1 cellular context compared by ENCODE assay signal in genomic region chr22:31496735-31497146, GRCh38.
TF ChIP-seq lines count a peak whose summit lies in the region.

No MANE protein-coding gene starts in this region.

TF ChIP-seq in HepG2, 621 proteins besides CTCF, POLR2A, EP300 and RAD21 (continued from another document):
- TF ChIP-seq ZNF275 (CRISPR knock-in tag; IDR thresholded peaks at IDR 0.05; ENCODE audit: borderline replicate concordance) (0 out of 2 replicates have a peak, but pooled peaks have one; percentile 0), MXD1 (CRISPR knock-in tag; IDR thresholded peaks at IDR 0.05) (peak; percentile 75), ZNF564 (CRISPR knock-in tag; IDR thresholded peaks at IDR 0.05) (peak; percentile 3; the same call in 1 of the 2 replicates), ZNF572 (CRISPR knock-in tag; IDR thresholded peaks at IDR 0.05) (0 out of 2 replicates have a peak, but pooled peaks have one; percentile 5), GTF3A (CRISPR knock-in tag; conservative IDR thresholded peaks at IDR 0.05) (0 out of 2 replicates have a peak, but pooled peaks have one; percentile 0), ZFP37 (CRISPR knock-in tag; IDR thresholded peaks at IDR 0.05; ENCODE audit: borderline replicate concordance) (0 out of 2 replicates have a peak, but pooled peaks have one; percentile 11), MTA1 (CRISPR knock-in tag; IDR thresholded peaks at IDR 0.05; ENCODE audit: borderline replicate concordance) (0 out of 2 replicates have a peak, but pooled peaks have one; percentile 11), RBAK (CRISPR knock-in tag; IDR thresholded peaks at IDR 0.05) (no peak), PHF8 (CRISPR knock-in tag; IDR thresholded peaks at IDR 0.05) (peak; percentile 22), USF2 (IDR thresholded peaks at IDR 0.05; ENCODE audit: low read depth, low read length) (no peak), USF2 (CRISPR knock-in tag; IDR thresholded peaks at IDR 0.05; ENCODE audit: borderline replicate concordance) (no peak), SNAI1 (CRISPR knock-in tag; IDR thresholded peaks at IDR 0.05; ENCODE audit: borderline replicate concordance) (0 out of 2 replicates have a peak, but pooled peaks have one; percentile 13), PPARG (CRISPR knock-in tag; conservative IDR thresholded peaks at IDR 0.05) (0 out of 2 replicates have a peak, but pooled peaks have one; percentile 0), ZNF317 (CRISPR knock-in tag; IDR thresholded peaks at IDR 0.05) (peak; percentile 56; the same call in 1 of the 2 replicates), KMT2B (CRISPR knock-in tag; IDR thresholded peaks at IDR 0.05) (no peak), ZNF576 (CRISPR knock-in tag; IDR thresholded peaks at IDR 0.05) (0 out of 2 replicates have a peak, but pooled peaks have one; percentile 28), ZFP36L1 (CRISPR knock-in tag; IDR thresholded peaks at IDR 0.05) (0 out of 2 replicates have a peak, but pooled peaks have one; percentile 2), SALL1 (CRISPR knock-in tag; IDR thresholded peaks at IDR 0.05) (peak; percentile 5; the same call in 1 of the 2 replicates), GLI4 (CRISPR knock-in tag; IDR thresholded peaks at IDR 0.05; ENCODE audit: borderline replicate concordance) (0 out of 2 replicates have a peak, but pooled peaks have one; percentile 2), HBP1 (CRISPR knock-in tag; IDR thresholded peaks at IDR 0.05; ENCODE audit: low read depth) (no peak), ZNF710 (CRISPR knock-in tag; IDR thresholded peaks at IDR 0.05; ENCODE audit: borderline replicate concordance) (0 out of 2 replicates have a peak, but pooled peaks have one; percentile 14), HIVEP1 (CRISPR knock-in tag; IDR thresholded peaks at IDR 0.05) (peak; percentile 54; the same call in 1 of the 2 replicates), ZNF678 (CRISPR knock-in tag; IDR thresholded peaks at IDR 0.05) (0 out of 2 replicates have a peak, but pooled peaks have one; percentile 24), UBTF (CRISPR knock-in tag; IDR thresholded peaks at IDR 0.05) (peak; percentile 21; the same call in 1 of the 2 replicates), KDM2A (CRISPR knock-in tag; IDR thresholded peaks at IDR 0.05; ENCODE audit: borderline replicate concordance, low read depth) (peak; percentile 14), NR0B2 (CRISPR knock-in tag; IDR thresholded peaks at IDR 0.05) (0 out of 2 replicates have a peak, but pooled peaks have one; percentile 3), PRDM10 (CRISPR knock-in tag; IDR thresholded peaks at IDR 0.05; ENCODE audit: low read depth) (0 out of 2 replicates have a peak, but pooled peaks have one; percentile 11), ATF7 (IDR thresholded peaks at IDR 0.05) (no peak), ATF7 (CRISPR knock-in tag; IDR thresholded peaks at IDR 0.05) (0 out of 2 replicates have a peak, but pooled peaks have one; percentile 25), HIC2 (CRISPR knock-in tag; IDR thresholded peaks at IDR 0.05; ENCODE audit: low read depth) (no peak), ZNF350 (CRISPR knock-in tag; IDR thresholded peaks at IDR 0.05; ENCODE audit: borderline replicate concordance, low read depth) (peak; percentile 17; the same call in 1 of the 2 replicates)
